In genomic region chr2:215736653-215737290, GRCh38 we compare ENCODE assay signal across 9 cellular contexts.
A peak's percentile ranks its signal among the peaks of the same experiment; 100 is the strongest.
DNase-seq lines count a peak whose midpoint lies in the region; ATAC-seq and TF ChIP-seq lines count a peak whose summit lies in the region.
"Had no signal": no experiment of that assay in that cellular context is flagged by ENCODE, and none has a peak within 500 bp of the region (broad histone marks: within the 10 kb centered on the region; RNA-seq: fewer than 3 reads in every experiment).

No MANE protein-coding gene starts in this region.

- peak; percentile 84 for ATAC-seq in PC-3
- no peak for ATAC-seq in activated T-helper 17 cell treated with anti-CD3 and anti-CD28 coated beads, Interleukin-2, amount 50 U/mL, for 72 hours (replicated peaks)
- no peak for ATAC-seq in GM19452 (IDR thresholded peaks at IDR 0.05; ENCODE audit: unreplicated experiment)
- ATAC-seq: activated CD4-positive, alpha-beta T cell treated with anti-CD3 and anti-CD28 coated beads for 36 hours had no signal

- H3K9me3 ChIP-seq in PC-3 (ENCODE audit: low read length), result no peaks in the 10 kb centered on the region

- peak overlapping the region; percentile 41 for H3K4me2 ChIP-seq in PC-3 (ENCODE audit: low read length)

- peaks cover 11% of the 10 kb centered on the region for H3K4me1 ChIP-seq in PC-3 (ENCODE audit: insufficient read depth, low read length)

- peak overlapping the region; percentile 4; the same call in 1 of the 2 replicates for H3K27ac ChIP-seq in PC-3 (ENCODE audit: low read length)

- TF ChIP-seq CTCF in GM12874 (IDR thresholded peaks at IDR 0.05; ENCODE audit: insufficient read depth, low read depth, low read length) (0 out of 2 replicates have a peak, but pooled peaks have one; percentile 12), PC-3 (conservative IDR thresholded peaks at IDR 0.05; ENCODE audit: low read depth, low read length) (peak; percentile 56), progenitor cell of endocrine pancreas (IDR thresholded peaks at IDR 0.05; ENCODE audit: unreplicated experiment) (peak; percentile 46)

- POLR2A ChIA-PET in PC-3 (lab: Charles Lee; ENCODE audit: unreplicated experiment), result no interaction called here

- CTCF ChIA-PET in PC-3 (lab: Charles Lee), result interaction anchor here (0.5 kb wide), 1 partner anchor 12 kb away, joined by 6 read pairs; no protein-coding TSS in a partner anchor

- no peaks in the 10 kb centered on the region for H3K79me2 ChIP-seq in PC-3 (ENCODE audit: low read length)

- no peak overlapping the region for H3K9ac ChIP-seq in PC-3 (ENCODE audit: low read length)

- H3K27ac Mint-ChIP-seq in progenitor cell of endocrine pancreas, result no peak overlapping the region
- H3K27ac Mint-ChIP-seq in activated T-helper 17 cell treated with anti-CD3 and anti-CD28 coated beads, Interleukin-2, amount 50 U/mL, for 72 hours, result no peak overlapping the region
- H3K27ac Mint-ChIP-seq: activated CD4-positive, alpha-beta T cell treated with anti-CD3 and anti-CD28 coated beads for 36 hours had no signal

- no peak overlapping the region for H3K4me3 ChIP-seq in PC-3 (ENCODE audit: low read length)

- peak; percentile 61 for DNase-seq in PC-3
- peak; percentile 7 to 8 for DNase-seq in erythroblast (lab: John Stamatoyannopoulos, UW)
- no peak for DNase-seq in progenitor cell of endocrine pancreas (ENCODE audit: low spot score, unreplicated experiment)
- DNase-seq in DMS79 treated with DMSO at 0.1 percent for 48 hours (lab: John Stamatoyannopoulos, UW), result no peak
- DNase-seq: activated CD4-positive, alpha-beta T cell treated with anti-CD3 and anti-CD28 coated beads for 36 hours; nucleus accumbens had no signal

- peaks cover 29% of the 10 kb centered on the region for H3K9me3 Mint-ChIP-seq in progenitor cell of endocrine pancreas (ENCODE audit: low read depth)
- H3K9me3 Mint-ChIP-seq in activated T-helper 17 cell treated with anti-CD3 and anti-CD28 coated beads, Interleukin-2, amount 50 U/mL, for 72 hours, result no peaks in the 10 kb centered on the region

- H3K27me3 ChIP-seq in PC-3 (ENCODE audit: low read length), result no peaks in the 10 kb centered on the region

- H2AFZ ChIP-seq in PC-3 (ENCODE audit: low read length), result no peak overlapping the region; the same call in 1 of the 2 replicates

- no TSS peak for BruUV-seq in PC-3 (replicated peaks; lab: Mats Ljungman, UMichigan)

- H3K27me3 Mint-ChIP-seq in progenitor cell of endocrine pancreas, result no peaks in the 10 kb centered on the region
- peaks cover 3% of the 10 kb centered on the region for H3K27me3 Mint-ChIP-seq in activated T-helper 17 cell treated with anti-CD3 and anti-CD28 coated beads, Interleukin-2, amount 50 U/mL, for 72 hours

- no peak overlapping the region for H3K4me3 Mint-ChIP-seq in progenitor cell of endocrine pancreas (ENCODE audit: low read depth)
- H3K4me3 Mint-ChIP-seq in activated T-helper 17 cell treated with anti-CD3 and anti-CD28 coated beads, Interleukin-2, amount 50 U/mL, for 72 hours, result no peak overlapping the region
- H3K4me3 Mint-ChIP-seq: activated CD4-positive, alpha-beta T cell treated with anti-CD3 and anti-CD28 coated beads for 36 hours had no signal

- H3K36me3 ChIP-seq in PC-3 (ENCODE audit: low read depth, low read length), result no peaks in the 10 kb centered on the region

- peaks cover 3% of the 10 kb centered on the region for H3K36me3 Mint-ChIP-seq in progenitor cell of endocrine pancreas (ENCODE audit: insufficient read depth)
- no peaks in the 10 kb centered on the region for H3K36me3 Mint-ChIP-seq in activated T-helper 17 cell treated with anti-CD3 and anti-CD28 coated beads, Interleukin-2, amount 50 U/mL, for 72 hours (ENCODE audit: low read depth)

- H4K20me1 ChIP-seq in PC-3 (ENCODE audit: low read length), result no peaks in the 10 kb centered on the region

- peaks cover 11% of the 10 kb centered on the region for H3K4me1 Mint-ChIP-seq in progenitor cell of endocrine pancreas (ENCODE audit: low read depth)
- no peaks in the 10 kb centered on the region for H3K4me1 Mint-ChIP-seq in activated T-helper 17 cell treated with anti-CD3 and anti-CD28 coated beads, Interleukin-2, amount 50 U/mL, for 72 hours
- H3K4me1 Mint-ChIP-seq: activated CD4-positive, alpha-beta T cell treated with anti-CD3 and anti-CD28 coated beads for 36 hours had no signal

- H3K9me2 ChIP-seq in PC-3 (replicated peaks; ENCODE audit: low read length), result no peaks in the 10 kb centered on the region

- intact Hi-C loops in PC-3 (cut with micrococcal nuclease), result no loop called here

- H3F3A ChIP-seq in PC-3 (ENCODE audit: low read length, unreplicated experiment), result no peaks in the 10 kb centered on the region

- TF ChIP-seq POLR2A in erythroblast (IDR thresholded peaks at IDR 0.05; ENCODE audit: low read length), result no peak

Comparison
In these comparisons a context has a peak if more than half of its experiments do, and no peak if none do; other contexts are left out.
1. DNase-seq: peak in PC-3 (single experiment) and erythroblast (2 of 2); none in progenitor cell of endocrine pancreas (single experiment) and DMS79 treated with DMSO at 0.1 percent for 48 hours (single experiment).
2. Peak in every context shown above with its lines, with median percentiles within 50 percentile points of each other: CTCF ChIP-seq.